8 cellular contexts compared by ENCODE assay signal in the genomic region with DNA sequence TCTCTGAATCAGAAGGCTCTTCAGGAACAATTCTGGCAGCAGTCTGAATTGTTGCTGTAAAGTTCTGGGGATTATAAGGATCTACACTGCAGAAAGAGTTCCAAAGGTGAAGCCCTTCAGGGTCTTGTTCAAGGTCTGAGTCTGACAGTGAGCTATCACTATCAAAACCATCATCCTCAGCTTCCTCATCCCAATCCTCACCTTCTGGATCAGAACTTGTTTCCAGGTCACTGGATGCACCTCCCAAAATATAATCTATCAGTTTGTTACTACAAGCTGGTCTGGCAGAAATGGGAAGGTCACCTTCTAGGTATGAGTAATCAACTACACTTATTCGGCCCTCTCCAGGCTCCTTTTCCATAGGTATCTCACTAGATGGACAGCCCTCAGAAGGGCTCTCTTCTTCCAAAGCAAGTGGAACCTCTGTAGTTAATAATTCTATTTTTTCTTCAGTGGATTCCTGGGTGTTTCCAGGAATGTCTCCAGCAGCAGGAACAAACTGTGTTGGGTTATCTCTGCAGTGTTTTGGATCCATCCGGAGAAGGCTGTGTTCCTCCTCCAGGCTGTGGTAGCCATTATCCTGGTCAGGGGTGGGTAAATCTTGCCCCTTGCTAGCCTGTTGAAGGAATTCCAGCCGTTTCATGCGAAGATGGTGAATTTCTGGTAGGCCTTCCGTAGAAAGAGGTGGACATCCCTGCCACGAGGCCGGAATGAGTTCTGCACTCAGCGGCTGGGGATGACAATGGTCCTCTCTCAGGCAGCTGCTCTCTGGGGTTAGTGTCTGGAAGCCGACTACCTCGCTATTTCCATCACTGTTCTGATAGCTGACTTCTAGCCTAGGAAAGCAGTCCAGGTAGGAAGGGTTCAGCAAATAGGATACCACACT. TPM values are rescaled to one million over a fixed set of nuclear protein-coding genes. Genes with fewer than 3 reads are reported as not detected.
DNase-seq lines count a peak whose midpoint lies in the region; ATAC-seq and TF ChIP-seq lines count a peak whose summit lies in the region.

No MANE protein-coding gene starts in this region.

- H3K4me1 ChIP-seq in Karpas-422 (ENCODE audit: low read length) (peaks cover 33% of the 10 kb centered on the region), muscle layer of duodenum (ENCODE audit: control insufficient read depth in 1 of 2, insufficient read depth in 2 of 2, low read length in 2 of 2) (peaks cover 0 to 19% of the 10 kb centered on the region in 2 donors)

- H3K9me3 ChIP-seq in Karpas-422 (ENCODE audit: low read length): no peaks in the 10 kb centered on the region
- no peaks in the 10 kb centered on the region for H3K9me3 ChIP-seq in muscle layer of duodenum (ENCODE audit: control insufficient read depth in 1 of 2, low read length in 2 of 2)

- H3K27me3 ChIP-seq in Karpas-422 (ENCODE audit: low read length) (no peaks in the 10 kb centered on the region), muscle layer of duodenum (ENCODE audit: low read depth, low read length) (no peaks in the 10 kb centered on the region)

- H3K36me3 Mint-ChIP-seq in central memory CD8-positive, alpha-beta T cell (ENCODE audit: insufficient read depth): peaks cover 38% of the 10 kb centered on the region

- DNase-seq in AG10803 (ENCODE audit: low read depth) (no peak), Karpas-422 (peak; percentile 46), foreskin melanocyte (no peak), NCI-H1436 (lab: John Stamatoyannopoulos, UW) (no peak)
- DNase-seq in central memory CD8-positive, alpha-beta T cell (ENCODE audit: low spot score in 2 of 2): no peak
- DNase-seq in stimulated activated CD4-positive, alpha-beta T cell treated with anti-CD3 and anti-CD28 coated beads, Interleukin-12 subunit alpha, Interleukin-12 subunit beta, amount 100 ng/mL, for 4 hours: no peak

- H3K9ac ChIP-seq in Karpas-422 (ENCODE audit: low read length): peak overlapping the region; percentile 99

- peaks cover 36% of the 10 kb centered on the region for H3K4me1 Mint-ChIP-seq in central memory CD8-positive, alpha-beta T cell

- TF ChIP-seq CTCF in AG10803 (conservative IDR thresholded peaks at IDR 0.05; ENCODE audit: low read length): no peak; the same call in none of the 2 replicates

- no peaks in the 10 kb centered on the region for H3K27me3 Mint-ChIP-seq in central memory CD8-positive, alpha-beta T cell

- H3K79me2 ChIP-seq in Karpas-422 (ENCODE audit: low read length): peaks cover 65% of the 10 kb centered on the region

- peaks cover 32% of the 10 kb centered on the region for H3K36me3 ChIP-seq in Karpas-422 (ENCODE audit: insufficient read depth, low read length)
- peaks cover 5 to 13% of the 10 kb centered on the region in 2 donors for H3K36me3 ChIP-seq in muscle layer of duodenum (ENCODE audit: control insufficient read depth in 1 of 2, insufficient read depth in 2 of 2, low read length in 2 of 2)

- H3K4me2 ChIP-seq in Karpas-422 (ENCODE audit: low read depth, low read length, poor library complexity, severe bottlenecking): peak overlapping the region; percentile 81

- H3K4me3 ChIP-seq in AG10803 (ENCODE audit: low read length): peak overlapping the region; percentile 100
- H3K4me3 ChIP-seq in Karpas-422 (ENCODE audit: low read length): peak overlapping the region; percentile 98
- peak overlapping the region; percentile 79 to 94 for H3K4me3 ChIP-seq in muscle layer of duodenum (ENCODE audit: low read depth in 1 of 2, low read length in 2 of 2)

- H3K9me2 ChIP-seq in Karpas-422 (replicated peaks; ENCODE audit: insufficient read depth, low read length): no peaks in the 10 kb centered on the region

- peak overlapping the region; percentile 99 for H3K27ac Mint-ChIP-seq in central memory CD8-positive, alpha-beta T cell (ENCODE audit: low read depth)

- no peaks in the 10 kb centered on the region for H3K9me3 Mint-ChIP-seq in central memory CD8-positive, alpha-beta T cell

- peaks cover 57% of the 10 kb centered on the region for H4K20me1 ChIP-seq in Karpas-422 (ENCODE audit: insufficient read depth, low read depth, low read length)

- H3K4me3 Mint-ChIP-seq in central memory CD8-positive, alpha-beta T cell: peak overlapping the region; percentile 90

- ATAC-seq in central memory CD8-positive, alpha-beta T cell (replicated peaks; ENCODE audit: extremely low read depth, poor library complexity, severe bottlenecking): no peak
- ATAC-seq in HG03159 (IDR thresholded peaks at IDR 0.05; ENCODE audit: unreplicated experiment): no peak

- H3K27ac ChIP-seq in Karpas-422 (ENCODE audit: low read length) (peak overlapping the region; percentile 85; the same call in 1 of the 2 replicates), muscle layer of duodenum (ENCODE audit: low read length) (peak overlapping the region; percentile 99)

- H2AFZ ChIP-seq in Karpas-422 (ENCODE audit: low read length): no peak overlapping the region

RNA-seq across cellular contexts. Expression of gene PPP1R15B, which starts 1.5 kb away (rescaled TPM):
- total RNA-seq in Karpas-422 (2014; rRNA removed; shearing (Covaris generic); ENCODE audit: low replicate concordance): 34.7 and 53.5 TPM in 2 replicates

RNA-seq across cellular contexts. Expression of gene PLEKHA6, which starts 50.4 kb away (rescaled TPM):
- total RNA-seq in Karpas-422 (2014; rRNA removed; shearing (Covaris generic); ENCODE audit: low replicate concordance): 0.30 TPM in 1 of 2 replicates, not detected in the other
